9 cellular contexts compared by ENCODE assay signal in the genomic region with DNA sequence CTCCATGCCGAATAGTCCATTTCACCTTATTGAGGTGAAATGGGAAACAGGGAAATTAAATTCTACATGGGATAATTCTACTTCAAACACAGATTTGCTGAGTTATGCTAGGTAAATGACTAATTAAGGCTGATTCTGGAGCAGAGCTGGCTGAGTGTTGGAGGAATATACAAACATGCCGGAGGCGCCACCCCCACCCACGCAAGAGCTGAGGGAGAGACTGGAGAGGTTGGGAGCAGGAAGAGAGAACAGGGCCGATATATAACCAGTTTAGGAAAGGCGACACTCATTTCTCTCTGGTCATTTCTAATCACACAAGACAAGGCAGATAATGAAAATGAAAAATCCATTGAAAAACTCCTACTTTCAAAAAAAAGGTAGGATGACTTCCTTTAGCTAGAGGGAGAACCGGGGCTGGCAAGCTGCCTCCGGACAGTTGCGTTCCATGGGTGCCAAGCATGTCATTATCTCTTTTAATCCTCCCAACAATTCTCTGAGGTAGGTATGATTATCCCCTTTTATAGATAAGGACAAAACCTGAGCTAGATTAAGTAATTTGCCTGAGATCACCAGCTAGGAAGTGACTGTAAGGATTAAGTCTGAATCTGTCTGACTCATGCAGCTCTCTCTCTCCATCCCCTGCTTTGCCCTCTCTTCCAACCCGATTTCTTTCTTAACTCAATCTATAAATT. TPM values are rescaled to one million over a fixed set of nuclear protein-coding genes. Genes with fewer than 3 reads are reported as not detected.
DNase-seq lines count a peak whose midpoint lies in the region; ATAC-seq and TF ChIP-seq lines count a peak whose summit lies in the region.
"Had no signal": no experiment of that assay in that cellular context is flagged by ENCODE, and none has a peak within 500 bp of the region (broad histone marks: within the 10 kb centered on the region; RNA-seq: fewer than 3 reads in every experiment).

No MANE protein-coding gene starts in this region.

- ATAC-seq in HG03571 (IDR thresholded peaks at IDR 0.05; ENCODE audit: unreplicated experiment) (no peak), GM21825 (IDR thresholded peaks at IDR 0.05; ENCODE audit: unreplicated experiment) (no peak)
- ATAC-seq: CD8-positive, alpha-beta T cell had no signal

- no peak for TF ChIP-seq POLR2A in Peyer's patch (IDR thresholded peaks at IDR 0.05)

- DNase-seq in ACHN, result peak; percentile 37
- no peak for DNase-seq in HFF-Myc (ENCODE audit: extremely low read depth, low read depth)
- peak; percentile 63 to 79 for DNase-seq in SJSA1 (ENCODE audit: low read depth in 1 of 2, low spot score in 2 of 2)
- peak; percentile 83 for DNase-seq in iris pigment epithelial cell (ENCODE audit: low read depth)
- no peak for DNase-seq in hippocampal formation (lab: John Stamatoyannopoulos, UW)
- no peak for DNase-seq in Peyer's patch
- DNase-seq: CD8-positive, alpha-beta T cell had no signal

- no peak for TF ChIP-seq CTCF in HFF-Myc (IDR thresholded peaks at IDR 0.05; ENCODE audit: low read depth, low read length, missing control alignments)
- no peak for TF ChIP-seq CTCF in Peyer's patch (IDR thresholded peaks at IDR 0.05)

- H3K27me3 ChIP-seq in SJSA1 (replicated peaks), result no peaks in the 10 kb centered on the region
- no peaks in the 10 kb centered on the region for H3K27me3 ChIP-seq in Peyer's patch

- H3K36me3 ChIP-seq in SJSA1, result no peaks in the 10 kb centered on the region
- H3K36me3 ChIP-seq in Peyer's patch, result no peaks in the 10 kb centered on the region

- in situ Hi-C loops in ACHN (cut with HindIII; ENCODE audit: low pct_ligation_motif_present, low pct_unique_long_range_greater_than_20kb, low sequenced_read_pairs), result no loop called here

- peaks cover 62% of the 10 kb centered on the region for H3K4me1 ChIP-seq in SJSA1 (replicated peaks)
- no peaks in the 10 kb centered on the region for H3K4me1 ChIP-seq in Peyer's patch

- H3K27ac ChIP-seq in SJSA1, result peak overlapping the region; percentile 86
- no peak overlapping the region for H3K27ac ChIP-seq in Peyer's patch

- no peaks in the 10 kb centered on the region for H3K9me3 ChIP-seq in SJSA1 (replicated peaks)
- no peaks in the 10 kb centered on the region for H3K9me3 ChIP-seq in Peyer's patch

- H3K4me3 ChIP-seq in HFF-Myc (replicated peaks; ENCODE audit: low read depth, low read length) (peak overlapping the region; percentile 14; the same call in 1 of the 2 replicates), SJSA1 (no peak overlapping the region), Peyer's patch (no peak overlapping the region)

RNA-seq across cellular contexts. Expression of gene CFAP299, which starts 27.6 kb away (rescaled TPM):
- total RNA-seq in SJSA1 (2014; rRNA removed; shearing (Covaris generic)), result 0.88 and 2.3 TPM in 2 replicates
- total RNA-seq in Peyer's patch, result not detected
- total RNA-seq: CD8-positive, alpha-beta T cell had no signal

RNA-seq across cellular contexts. Expression of gene FGF5, which starts 41.5 kb away (rescaled TPM):
- 2.5 and 6.4 TPM in 2 replicates for total RNA-seq in SJSA1 (2014; rRNA removed; shearing (Covaris generic))
- not detected for total RNA-seq in Peyer's patch

Comparison
In these comparisons a context has a peak if more than half of its experiments do, and no peak if none do; other contexts are left out.
1. DNase-seq: peak in ACHN (single experiment), SJSA1 (2 of 2) and iris pigment epithelial cell (single experiment); none in HFF-Myc (single experiment), hippocampal formation (0 of 2) and Peyer's patch (0 of 3).